Comparison of ENCODE assay signal across 8 cellular contexts in the genomic region with DNA sequence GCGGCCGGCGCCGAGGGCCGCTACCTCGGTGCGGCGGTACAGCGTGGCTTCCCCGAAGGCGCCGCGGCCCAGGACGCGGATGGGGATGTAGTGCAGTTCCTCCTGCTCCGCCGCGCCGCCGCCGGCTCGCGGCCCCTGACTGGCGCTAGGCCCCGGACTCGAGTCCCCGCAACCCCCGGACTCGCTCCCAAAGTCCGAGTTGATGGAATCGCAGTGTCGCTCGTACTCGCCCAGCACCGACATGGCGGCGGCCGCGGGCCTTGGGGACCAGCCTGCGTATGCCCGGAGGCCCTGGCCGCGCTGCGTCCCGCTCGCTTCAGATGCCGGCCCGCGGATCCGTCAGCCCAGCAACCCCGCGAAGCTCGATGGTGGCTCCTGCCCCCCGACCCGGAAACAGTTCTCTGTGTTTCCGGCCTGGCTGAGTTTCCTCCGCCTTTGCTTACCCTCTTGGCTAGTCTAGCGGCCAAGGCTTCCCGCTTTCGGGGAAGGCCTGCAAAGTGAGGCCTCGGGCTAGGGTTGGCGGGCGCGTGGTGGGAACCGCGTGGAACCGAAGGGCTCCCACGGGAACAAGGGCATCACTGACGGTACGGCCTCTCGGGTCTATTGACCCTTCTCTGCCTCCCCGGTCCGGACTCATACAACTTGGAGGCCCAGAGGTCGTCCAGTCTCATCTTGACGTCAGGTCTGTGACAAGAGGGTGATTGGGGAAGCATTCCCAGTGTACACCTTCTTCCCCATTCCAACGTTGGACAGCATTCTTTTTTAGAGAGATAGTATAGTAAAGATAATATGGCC. TPM values are rescaled to one million over a fixed set of nuclear protein-coding genes. Genes with fewer than 3 reads are reported as not detected.
DNase-seq lines count a peak whose midpoint lies in the region; ATAC-seq and TF ChIP-seq lines count a peak whose summit lies in the region.

A gene (minus strand): TSS at position 370 of the 795 bp plus-strand sequence. CDS start 127 bp downstream, at position 243.

- H3K27ac ChIP-seq in 22Rv1, result peak within 1 kb of the TSS; percentile 94
- peak within 1 kb of the TSS; percentile 96 for H3K27ac ChIP-seq in WERI-Rb-1
- peak within 1 kb of the TSS; percentile 96 to 97 for H3K27ac ChIP-seq in breast epithelium

- H3K9me3 ChIP-seq in WERI-Rb-1 (ENCODE audit: severe bottlenecking), result no peaks in the 10 kb centered on the region
- H3K9me3 ChIP-seq in breast epithelium, result no peaks in the 10 kb centered on the region

- H3K27me3 ChIP-seq in WERI-Rb-1 (ENCODE audit: insufficient read depth, low read depth, severe bottlenecking) (no peaks in the 10 kb centered on the region), breast epithelium (no peaks in the 10 kb centered on the region)

- intact Hi-C loops in breast epithelium (cut with DNase I; ENCODE audit: low total_unique reads), result no loop called here

- TF ChIP-seq CTCF in 22Rv1 (IDR thresholded peaks at IDR 0.05) (no peak), WERI-Rb-1 (IDR thresholded peaks at IDR 0.05; ENCODE audit: low read depth, low read length) (no peak), breast epithelium (IDR thresholded peaks at IDR 0.05) (no peak)

- DNase-seq in NCI-H2196 (lab: John Stamatoyannopoulos, UW; ENCODE audit: unreplicated experiment) (peak; percentile 94), WERI-Rb-1 (peak; percentile 91), breast epithelium (ENCODE audit: low spot score in 2 of 2) (peak; percentile 84 to 89), iPS-NIHi7 (ENCODE audit: extremely low spot score) (peak; percentile 90), smooth muscle cell of the brain vasculature (ENCODE audit: low read depth, low spot score) (peak; percentile 56)

- peaks cover 0 to 18% of the 10 kb centered on the region in 2 donors for H3K4me1 ChIP-seq in breast epithelium

- H3K36me3 ChIP-seq in WERI-Rb-1, result peaks cover 3% of the 10 kb centered on the region
- no peaks in the 10 kb centered on the region for H3K36me3 ChIP-seq in breast epithelium

- TF ChIP-seq POLR2A in breast epithelium (IDR thresholded peaks at IDR 0.05), result peak; percentile 62

- H3K4me3 ChIP-seq in WERI-Rb-1 (ENCODE audit: low read depth, low read length) (peak within 1 kb of the TSS; percentile 44), breast epithelium (peak within 1 kb of the TSS; percentile 63 to 98 (median 83))

- peak; percentile 85 for ATAC-seq in GM18867 (IDR thresholded peaks at IDR 0.05; ENCODE audit: unreplicated experiment)
- peak; percentile 76 for ATAC-seq in HG03103 (IDR thresholded peaks at IDR 0.05; ENCODE audit: low read depth, unreplicated experiment)

RNA-seq across cellular contexts. Expression of the gene that starts here (rescaled TPM):
- 10 to 100 TPM; 52.1 to 79.2 (median 71.8) TPM for total RNA-seq in breast epithelium

Comparison
In these comparisons a context has a peak if more than half of its experiments do, and no peak if none do; other contexts are left out.
1. Peak in every context shown above with its lines: DNase-seq, ATAC-seq, H3K4me3 ChIP-seq and H3K27ac ChIP-seq.